In the genomic region with DNA sequence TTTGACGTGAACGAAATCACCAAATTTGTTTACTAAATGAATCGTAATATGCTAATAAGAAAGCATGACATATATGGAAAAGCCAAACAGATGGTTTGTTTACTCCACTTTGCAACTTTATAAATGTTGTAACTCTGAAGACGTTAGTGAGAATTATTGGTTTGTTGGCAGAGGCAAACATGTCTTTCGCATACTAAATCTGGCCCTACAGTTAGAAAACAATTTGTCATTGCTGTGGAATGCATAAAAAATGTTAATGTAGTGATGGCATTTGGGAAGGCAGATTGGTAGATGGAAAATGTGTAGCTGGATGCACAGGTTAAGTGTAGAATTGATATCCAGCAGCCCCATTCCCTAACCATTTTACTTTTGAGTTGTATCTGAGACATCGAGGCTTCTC, we compare ENCODE assay signal across 16 cellular contexts.
A peak's percentile ranks its signal among the peaks of the same experiment; 100 is the strongest.
DNase-seq lines count a peak whose midpoint lies in the region; ATAC-seq, FAIRE-seq and TF ChIP-seq lines count a peak whose summit lies in the region.
"Had no signal": no experiment of that assay in that cellular context is flagged by ENCODE, and none has a peak within 500 bp of the region (broad histone marks: within the 10 kb centered on the region; RNA-seq: fewer than 3 reads in every experiment).

No MANE protein-coding gene starts in this region.

- in situ Hi-C loops in HAP-1 (cut with MboI; ENCODE audit: low sequenced_read_pairs): no loop called here

- DNase-seq in AG20443 (ENCODE audit: low spot score): peak; percentile 15
- peak; percentile 58 for DNase-seq in LHCN-M2 (ENCODE audit: low read depth)
- peak; percentile 81 for DNase-seq in choroid plexus epithelial cell (ENCODE audit: low read depth)
- DNase-seq in pancreas: no peak
- no peak for DNase-seq in HAP-1 (ENCODE audit: low spot score in 2 of 2)
- DNase-seq in NCI-H526 treated with DMSO at 0.1 percent for 48 hours (lab: John Stamatoyannopoulos, UW): no peak
- no peak for DNase-seq in lower lobe of right lung
- DNase-seq: H7; NCI-H187; NCI-H774; nucleus accumbens; stimulated activated naive CD8-positive, alpha-beta T cell treated with anti-CD3 and anti-CD28 coated beads, Interleukin-15, amount 100 ng/mL, for 72 hours had no signal

- 82 to 100% methylated on average over 1 to 4 of the region's 6 CpGs for WGBS in mesodermal cell (ENCODE audit: insufficient coverage in 2 of 2), 2 experiments
- 27 to 31% methylated on average over 6 of the region's 6 CpGs for WGBS in pancreas, 2 donors

- no peak overlapping the region for H3K4me3 ChIP-seq in choroid plexus epithelial cell (ENCODE audit: low read depth, low read length)
- no peak overlapping the region for H3K4me3 ChIP-seq in mesodermal cell (ENCODE audit: extremely low read depth, insufficient read depth, low read length, poor library complexity, severe bottlenecking)
- no peak overlapping the region for H3K4me3 ChIP-seq in pancreas
- H3K4me3 ChIP-seq in HAP-1: no peak overlapping the region
- H3K4me3 ChIP-seq in lower lobe of right lung: no peak overlapping the region

- peak overlapping the region; percentile 43 for H3K27ac ChIP-seq in mesodermal cell (ENCODE audit: low read depth, low read length, severe bottlenecking)
- H3K27ac ChIP-seq in pancreas: no peak overlapping the region
- H3K27ac ChIP-seq in lower lobe of right lung: no peak overlapping the region

- H3K36me3 ChIP-seq in mesodermal cell (ENCODE audit: control insufficient read depth, insufficient read depth, low read length) (no peaks in the 10 kb centered on the region), pancreas (no peaks in the 10 kb centered on the region), HAP-1 (replicated peaks) (no peaks in the 10 kb centered on the region), lower lobe of right lung (no peaks in the 10 kb centered on the region)

- no peak for FAIRE-seq in pancreas (lab: Jason Lieb, UNC)
- FAIRE-seq: D721Med, endothelial cell of umbilical vein, RCC 7860 had no signal

- H3K4me1 ChIP-seq in mesodermal cell (ENCODE audit: control insufficient read depth, insufficient read depth, low read length, poor library complexity, severe bottlenecking): peaks cover 9% of the 10 kb centered on the region
- no peaks in the 10 kb centered on the region for H3K4me1 ChIP-seq in pancreas
- no peaks in the 10 kb centered on the region for H3K4me1 ChIP-seq in HAP-1
- H3K4me1 ChIP-seq in lower lobe of right lung: no peaks in the 10 kb centered on the region

- intact Hi-C loops in pancreas (cut with DNase I): no loop called here
- intact Hi-C loops in lower lobe of right lung (cut with DNase I): no loop called here

- TF ChIP-seq CTCF in choroid plexus epithelial cell (conservative IDR thresholded peaks at IDR 0.05; ENCODE audit: low read depth, low read length) (no peak), pancreas (IDR thresholded peaks at IDR 0.05) (no peak), lower lobe of right lung (IDR thresholded peaks at IDR 0.05) (no peak)

- H3K27me3 ChIP-seq in pancreas: no peaks in the 10 kb centered on the region
- no peaks in the 10 kb centered on the region for H3K27me3 ChIP-seq in HAP-1 (ENCODE audit: low read depth)
- no peaks in the 10 kb centered on the region for H3K27me3 ChIP-seq in lower lobe of right lung (ENCODE audit: low read depth)

- no peaks in the 10 kb centered on the region for H3K9me3 ChIP-seq in mesodermal cell (ENCODE audit: control insufficient read depth, low read length)
- H3K9me3 ChIP-seq in pancreas: no peaks in the 10 kb centered on the region
- no peaks in the 10 kb centered on the region for H3K9me3 ChIP-seq in HAP-1
- H3K9me3 ChIP-seq in lower lobe of right lung: no peaks in the 10 kb centered on the region

- ATAC-seq in pancreas: no peak
- no peak for ATAC-seq in lower lobe of right lung
- ATAC-seq: stimulated activated naive CD8-positive, alpha-beta T cell treated with anti-CD3 and anti-CD28 coated beads, Interleukin-15, amount 100 ng/mL, for 72 hours had no signal

Comparison
In these comparisons a context has a peak if more than half of its experiments do, and no peak if none do; other contexts are left out.
1. DNase-seq: peak in AG20443 (single experiment), LHCN-M2 (single experiment) and choroid plexus epithelial cell (single experiment); none in pancreas (0 of 6), HAP-1 (0 of 2), NCI-H526 treated with DMSO at 0.1 percent for 48 hours (single experiment) and lower lobe of right lung (single experiment).